ENCODE assay signal across 12 cellular contexts in the genomic region with DNA sequence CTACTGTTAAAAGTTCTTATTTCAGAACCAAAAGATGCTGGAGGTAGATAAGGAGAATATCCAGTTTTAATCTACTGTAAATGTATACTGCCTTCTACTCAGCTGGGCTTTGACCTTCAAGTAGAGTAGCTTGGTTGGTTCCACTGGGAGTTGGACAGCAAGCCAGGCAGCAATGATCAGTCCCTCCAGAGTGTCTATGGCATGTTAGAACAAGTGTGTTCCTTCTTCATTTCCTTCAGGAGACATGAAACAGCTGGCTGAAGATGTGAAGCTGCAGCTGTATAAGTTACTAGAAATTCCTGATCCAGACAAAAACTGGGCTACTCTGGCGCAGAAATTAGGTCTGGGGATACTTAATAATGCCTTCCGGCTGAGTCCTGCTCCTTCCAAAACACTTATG.
A peak's percentile ranks its signal among the peaks of the same experiment; 100 is the strongest.
DNase-seq lines count a peak whose midpoint lies in the region; ATAC-seq and TF ChIP-seq lines count a peak whose summit lies in the region.
"Had no signal": no experiment of that assay in that cellular context is flagged by ENCODE, and none has a peak within 500 bp of the region (broad histone marks: within the 10 kb centered on the region; RNA-seq: fewer than 3 reads in every experiment).

No MANE protein-coding gene starts in this region.

- no peak for DNase-seq in activated naive CD4-positive, alpha-beta T cell treated with anti-CD3 and anti-CD28 coated beads, Interleukin-2, amount 50 U/mL, for 16 hours
- DNase-seq in activated naive CD8-positive, alpha-beta T cell treated with anti-CD3 and anti-CD28 coated beads, Interleukin-2, amount 10 ng/mL, durations not matched to agents 7 days and 5 days, result no peak
- DNase-seq in memory B cell (ENCODE audit: low spot score in 2 of 2) (no peak), left ventricle myocardium inferior (no peak), epidermal melanocyte (ENCODE audit: insufficient read length, low spot score) (no peak), dermis blood vessel endothelial cell (no peak)
- DNase-seq: heart right ventricle, NCI-H1436, NCI-H524, uterus had no signal

- ATAC-seq in activated naive CD8-positive, alpha-beta T cell treated with anti-CD3 and anti-CD28 coated beads, Interleukin-2, amount 10 ng/mL, durations not matched to agents 7 days and 5 days (ENCODE audit: low read depth), result no peak
- ATAC-seq in memory B cell (ENCODE audit: low read depth) (no peak), GM18873 (IDR thresholded peaks at IDR 0.05; ENCODE audit: low FRiP score, unreplicated experiment) (no peak)

- H3K4me1 Mint-ChIP-seq in activated naive CD4-positive, alpha-beta T cell treated with anti-CD3 and anti-CD28 coated beads, Interleukin-2, amount 50 U/mL, for 24 hours, result peaks cover 89% of the 10 kb centered on the region
- peaks cover 74% of the 10 kb centered on the region for H3K4me1 Mint-ChIP-seq in activated naive CD8-positive, alpha-beta T cell treated with anti-CD3 and anti-CD28 coated beads, Interleukin-2, amount 10 ng/mL, durations not matched to agents 7 days and 5 days
- H3K4me1 Mint-ChIP-seq in memory B cell, result no peaks in the 10 kb centered on the region

- H3K4me1 ChIP-seq in left ventricle myocardium inferior, result peaks cover 28% of the 10 kb centered on the region
- H3K4me1 ChIP-seq: uterus had no signal

- POLR2A ChIA-PET in activated naive CD8-positive, alpha-beta T cell treated with anti-CD3 and anti-CD28 coated beads, Interleukin-2, amount 10 ng/mL, durations not matched to agents 7 days and 5 days (lab: Charles Lee), result interaction anchor here (0.7 to 3.1 kb wide), 15 partner anchors 8 to 215 kb away, joined by 3 to 19 read pairs (median 4); a partner anchor contains a TSS

- peaks cover 69% of the 10 kb centered on the region for H3K36me3 Mint-ChIP-seq in activated naive CD4-positive, alpha-beta T cell treated with anti-CD3 and anti-CD28 coated beads, Interleukin-2, amount 50 U/mL, for 24 hours
- peaks cover 84% of the 10 kb centered on the region for H3K36me3 Mint-ChIP-seq in activated naive CD8-positive, alpha-beta T cell treated with anti-CD3 and anti-CD28 coated beads, Interleukin-2, amount 10 ng/mL, durations not matched to agents 7 days and 5 days
- H3K36me3 Mint-ChIP-seq in memory B cell, result peaks cover 53% of the 10 kb centered on the region

- intact Hi-C loops in left ventricle myocardium inferior (cut with micrococcal nuclease), result loop anchor here (10.0 kb wide), 1 partner anchor 167 kb away; no protein-coding TSS in a partner anchor

- no peaks in the 10 kb centered on the region for H3K9me3 ChIP-seq in left ventricle myocardium inferior (replicated peaks)
- H3K9me3 ChIP-seq: heart right ventricle, uterus had no signal

- TF ChIP-seq CTCF in left ventricle myocardium inferior (IDR thresholded peaks at IDR 0.05; ENCODE audit: borderline replicate concordance), result no peak

- H3K27ac Mint-ChIP-seq in activated naive CD4-positive, alpha-beta T cell treated with anti-CD3 and anti-CD28 coated beads, Interleukin-2, amount 50 U/mL, for 24 hours, result peak overlapping the region; percentile 98
- H3K27ac Mint-ChIP-seq in activated naive CD8-positive, alpha-beta T cell treated with anti-CD3 and anti-CD28 coated beads, Interleukin-2, amount 10 ng/mL, durations not matched to agents 7 days and 5 days, result peak overlapping the region; percentile 91
- peak overlapping the region; percentile 2 for H3K27ac Mint-ChIP-seq in memory B cell

- no peak overlapping the region for H3K4me3 ChIP-seq in left ventricle myocardium inferior
- H3K4me3 ChIP-seq: heart right ventricle, uterus had no signal

- H3K27me3 Mint-ChIP-seq in activated naive CD4-positive, alpha-beta T cell treated with anti-CD3 and anti-CD28 coated beads, Interleukin-2, amount 50 U/mL, for 24 hours, result no peaks in the 10 kb centered on the region
- H3K27me3 Mint-ChIP-seq in activated naive CD8-positive, alpha-beta T cell treated with anti-CD3 and anti-CD28 coated beads, Interleukin-2, amount 10 ng/mL, durations not matched to agents 7 days and 5 days, result no peaks in the 10 kb centered on the region
- H3K27me3 Mint-ChIP-seq in memory B cell, result no peaks in the 10 kb centered on the region

- H3K9me3 Mint-ChIP-seq in activated naive CD4-positive, alpha-beta T cell treated with anti-CD3 and anti-CD28 coated beads, Interleukin-2, amount 50 U/mL, for 24 hours, result no peaks in the 10 kb centered on the region
- no peaks in the 10 kb centered on the region for H3K9me3 Mint-ChIP-seq in activated naive CD8-positive, alpha-beta T cell treated with anti-CD3 and anti-CD28 coated beads, Interleukin-2, amount 10 ng/mL, durations not matched to agents 7 days and 5 days
- no peaks in the 10 kb centered on the region for H3K9me3 Mint-ChIP-seq in memory B cell

- H3K4me3 Mint-ChIP-seq in activated naive CD4-positive, alpha-beta T cell treated with anti-CD3 and anti-CD28 coated beads, Interleukin-2, amount 50 U/mL, for 24 hours, result peak overlapping the region; percentile 84
- H3K4me3 Mint-ChIP-seq in activated naive CD8-positive, alpha-beta T cell treated with anti-CD3 and anti-CD28 coated beads, Interleukin-2, amount 10 ng/mL, durations not matched to agents 7 days and 5 days, result peak overlapping the region; percentile 87
- no peak overlapping the region for H3K4me3 Mint-ChIP-seq in memory B cell

- H3K27me3 ChIP-seq in left ventricle myocardium inferior (ENCODE audit: low read depth), result no peaks in the 10 kb centered on the region
- H3K27me3 ChIP-seq: heart right ventricle, uterus had no signal

- peaks cover 98% of the 10 kb centered on the region for H3K36me3 ChIP-seq in left ventricle myocardium inferior
- H3K36me3 ChIP-seq: uterus had no signal

- H3K27ac ChIP-seq in left ventricle myocardium inferior (replicated peaks), result no peak overlapping the region
- H3K27ac ChIP-seq: uterus had no signal

Comparison
In these comparisons a context has a peak if more than half of its experiments do, and no peak if none do; other contexts are left out.
1. H3K27ac Mint-ChIP-seq: peak in every context shown above with its lines; median percentile 98 in activated naive CD4-positive, alpha-beta T cell treated with anti-CD3 and anti-CD28 coated beads, Interleukin-2, amount 50 U/mL, for 24 hours; 91 in activated naive CD8-positive, alpha-beta T cell treated with anti-CD3 and anti-CD28 coated beads, Interleukin-2, amount 10 ng/mL, durations not matched to agents 7 days and 5 days; 2 in memory B cell.